In the genomic region with DNA sequence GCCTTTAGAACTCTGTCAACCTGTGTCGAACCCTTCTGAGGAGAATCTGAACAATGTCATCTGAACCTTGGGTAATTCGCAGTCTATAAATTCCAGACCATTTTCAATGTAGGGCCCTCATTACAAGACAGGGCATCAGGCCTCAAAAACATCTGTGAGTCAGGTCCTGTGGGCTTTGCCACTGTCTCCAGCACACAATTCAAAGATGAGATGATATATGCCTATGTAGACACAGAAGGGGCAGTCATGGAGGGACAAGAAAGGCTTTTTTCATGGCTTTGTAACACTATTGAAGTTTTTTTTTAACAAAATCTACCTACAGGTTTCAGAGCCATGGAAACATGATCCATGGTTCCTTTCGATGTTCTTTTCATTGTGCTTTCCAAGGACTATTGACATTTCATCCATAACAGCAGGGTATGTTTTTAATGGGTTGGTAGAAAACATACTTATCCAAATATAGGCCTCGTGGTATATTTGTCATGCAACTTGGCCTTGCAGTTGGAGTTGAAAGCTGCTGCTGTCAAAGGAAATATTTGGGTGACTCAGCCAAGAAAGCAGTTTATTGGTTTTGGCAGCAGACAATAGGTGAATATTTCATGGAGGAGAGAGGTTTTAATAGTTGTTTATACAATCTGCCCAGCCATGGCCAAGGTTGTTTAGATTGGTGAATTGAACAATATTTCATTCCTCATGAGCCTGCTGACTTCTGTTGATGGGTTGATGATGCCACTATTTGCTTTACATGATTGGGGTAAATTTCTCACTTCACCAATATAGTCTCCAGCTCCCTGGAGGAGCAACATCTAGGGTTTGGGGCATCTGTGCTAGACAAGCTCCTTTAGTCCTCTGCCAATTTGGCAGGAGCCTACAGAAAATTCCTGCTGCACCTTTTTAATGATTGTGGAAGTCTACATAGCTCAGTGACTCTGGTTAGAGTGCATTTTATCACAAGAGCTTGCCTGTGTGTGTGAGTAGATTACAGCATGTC, we compare ENCODE assay signal across 11 cellular contexts.
DNase-seq lines count a peak whose midpoint lies in the region; ATAC-seq and TF ChIP-seq lines count a peak whose summit lies in the region.
"Had no signal": no experiment of that assay in that cellular context is flagged by ENCODE, and none has a peak within 500 bp of the region (broad histone marks: within the 10 kb centered on the region; RNA-seq: fewer than 3 reads in every experiment).

No MANE protein-coding gene starts in this region.

- no peak overlapping the region for H3K4me3 ChIP-seq in HFF-Myc (replicated peaks; ENCODE audit: low read depth, low read length)
- H3K4me3 ChIP-seq in thyroid gland (replicated peaks in 1 of 3), result no peak overlapping the region
- no peak overlapping the region for H3K4me3 ChIP-seq in Caco-2 (ENCODE audit: low read depth, low read length)
- H3K4me3 ChIP-seq: GM23338, left ventricle myocardium inferior had no signal

- H3K27me3 ChIP-seq in foreskin keratinocyte (no peaks in the 10 kb centered on the region), thyroid gland (no peaks in the 10 kb centered on the region), Caco-2 (replicated peaks; ENCODE audit: control insufficient read depth, insufficient read depth, low read length) (peaks cover 2% of the 10 kb centered on the region; the same call in 1 of the 2 replicates)

- H3K27ac Mint-ChIP-seq in Caco-2 (ENCODE audit: unreplicated experiment), result no peak overlapping the region
- H3K27ac Mint-ChIP-seq: activated CD4-positive, alpha-beta T cell treated with anti-CD3 and anti-CD28 coated beads, Interleukin-2, amount 10 ng/mL, durations not matched to agents 24 days and 14 days; GM23338 had no signal

- no peaks in the 10 kb centered on the region for H3K4me1 Mint-ChIP-seq in Caco-2 (ENCODE audit: low read depth, unreplicated experiment)
- H3K4me1 Mint-ChIP-seq: activated CD4-positive, alpha-beta T cell treated with anti-CD3 and anti-CD28 coated beads, Interleukin-2, amount 10 ng/mL, durations not matched to agents 24 days and 14 days; GM23338 had no signal

- ATAC-seq in foreskin keratinocyte (no peak), HG02885 (IDR thresholded peaks at IDR 0.05; ENCODE audit: poor library complexity, unreplicated experiment) (no peak)
- ATAC-seq: GM23338 had no signal

- H3K36me3 Mint-ChIP-seq in Caco-2 (ENCODE audit: insufficient read depth, unreplicated experiment), result no peaks in the 10 kb centered on the region

- peaks cover 7% of the 10 kb centered on the region for H3K9me3 Mint-ChIP-seq in Caco-2 (ENCODE audit: unreplicated experiment)
- H3K9me3 Mint-ChIP-seq: activated CD4-positive, alpha-beta T cell treated with anti-CD3 and anti-CD28 coated beads, Interleukin-2, amount 10 ng/mL, durations not matched to agents 24 days and 14 days had no signal

- no peak overlapping the region for H3K4me3 Mint-ChIP-seq in Caco-2 (ENCODE audit: unreplicated experiment)
- H3K4me3 Mint-ChIP-seq: activated CD4-positive, alpha-beta T cell treated with anti-CD3 and anti-CD28 coated beads, Interleukin-2, amount 10 ng/mL, durations not matched to agents 24 days and 14 days; GM23338 had no signal

- H3K27me3 Mint-ChIP-seq in Caco-2 (ENCODE audit: insufficient read depth, unreplicated experiment), result peaks cover 20% of the 10 kb centered on the region
- H3K27me3 Mint-ChIP-seq: activated CD4-positive, alpha-beta T cell treated with anti-CD3 and anti-CD28 coated beads, Interleukin-2, amount 10 ng/mL, durations not matched to agents 24 days and 14 days had no signal

- BruUV-seq in Caco-2 (replicated peaks; lab: Mats Ljungman, UMichigan), result no TSS peak

- no peaks in the 10 kb centered on the region for H3K9me3 ChIP-seq in thyroid gland
- H3K9me3 ChIP-seq in Caco-2, result no peaks in the 10 kb centered on the region

- 58 to 61% methylated on average over 4 of the region's 4 CpGs for WGBS in thyroid gland, 2 donors

- DNase-seq in HFF-Myc (ENCODE audit: extremely low read depth, low read depth) (peak; percentile 59), SHP77 treated with DMSO at 0.1 percent for 48 hours (lab: John Stamatoyannopoulos, UW) (peak; percentile 44), foreskin keratinocyte (peak; percentile 2 to 36), thyroid gland (peak; percentile 25 to 41), Caco-2 (no peak), iPS-NIHi11 (ENCODE audit: low spot score) (no peak)
- DNase-seq: activated CD4-positive, alpha-beta T cell treated with anti-CD3 and anti-CD28 coated beads, Interleukin-2, amount 10 ng/mL, durations not matched to agents 24 days and 14 days; central memory CD4-positive, alpha-beta T cell; left ventricle myocardium inferior had no signal

- POLR2A ChIA-PET in Caco-2 (lab: Charles Lee), result no interaction called here

- no peaks in the 10 kb centered on the region for H3K4me1 ChIP-seq in foreskin keratinocyte
- peaks cover 16 to 25% of the 10 kb centered on the region in 2 donors for H3K4me1 ChIP-seq in thyroid gland
- 0 out of 2 replicates have a peak, but pooled peaks cover 6% of the 10 kb centered on the region for H3K4me1 ChIP-seq in Caco-2

- H3K27ac ChIP-seq in foreskin keratinocyte, result no peak overlapping the region
- H3K27ac ChIP-seq in thyroid gland, result peak overlapping the region; percentile 70 to 87 (median 78)
- H3K27ac ChIP-seq: left ventricle myocardium inferior had no signal

- TF ChIP-seq CTCF in HFF-Myc (IDR thresholded peaks at IDR 0.05; ENCODE audit: low read depth, low read length, missing control alignments), result no peak
- no peak for TF ChIP-seq CTCF in foreskin keratinocyte (conservative IDR thresholded peaks at IDR 0.05)
- no peak for TF ChIP-seq CTCF in thyroid gland (IDR thresholded peaks at IDR 0.05)
- no peak for TF ChIP-seq CTCF in Caco-2 (IDR thresholded peaks at IDR 0.05; ENCODE audit: insufficient read depth in 1 of 2, low read depth in 1 of 2, low read length in 1 of 2, severe bottlenecking in 1 of 2, unreplicated experiment in 1 of 2)

- H3K36me3 ChIP-seq in thyroid gland (no peaks in the 10 kb centered on the region), Caco-2 (ENCODE audit: control insufficient read depth, insufficient read depth, low read length) (no peaks in the 10 kb centered on the region)
- H3K36me3 ChIP-seq: left ventricle myocardium inferior had no signal

- CTCF ChIA-PET in Caco-2 (lab: Charles Lee), result no interaction called here

- TF ChIP-seq POLR2A in thyroid gland (IDR thresholded peaks at IDR 0.05), result no peak

- intact Hi-C loops in thyroid gland (cut with DNase I), result no loop called here
- intact Hi-C loops in Caco-2 (cut with micrococcal nuclease; ENCODE audit: unreplicated experiment), result no loop called here

Comparison
In these comparisons a context has a peak if more than half of its experiments do, and no peak if none do; other contexts are left out.
1. DNase-seq: peak in HFF-Myc (single experiment), SHP77 treated with DMSO at 0.1 percent for 48 hours (single experiment), foreskin keratinocyte (2 of 2) and thyroid gland (2 of 2); none in Caco-2 (0 of 2) and iPS-NIHi11 (single experiment).